In the genomic region with DNA sequence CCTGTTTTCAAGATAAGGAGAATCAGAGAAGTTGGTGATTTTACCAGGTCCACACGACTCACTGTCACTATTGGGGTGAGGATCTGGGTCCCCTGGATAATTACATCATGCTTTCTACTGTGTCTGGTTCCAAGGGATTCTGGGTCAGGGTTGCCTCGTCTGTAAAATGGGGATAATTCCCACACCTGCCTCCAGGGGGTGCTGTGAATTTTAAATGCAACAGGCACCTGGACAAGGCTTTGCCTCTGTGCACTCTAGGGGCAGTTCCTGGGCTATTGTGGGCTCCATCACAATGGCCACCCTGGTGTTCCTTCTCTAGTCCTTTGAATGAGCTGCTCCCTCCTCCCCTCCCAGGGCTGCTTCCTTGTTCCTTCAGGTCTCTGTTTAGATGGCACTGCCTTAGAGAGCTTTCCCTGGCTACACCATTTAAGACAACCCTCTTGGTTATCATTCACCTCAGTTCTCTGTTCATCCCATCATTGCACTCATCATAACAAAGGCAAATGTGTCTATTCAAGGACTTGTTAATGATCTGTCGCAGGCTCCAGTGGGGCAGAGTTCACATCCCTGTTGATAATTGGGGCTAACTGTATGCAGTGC, we compare ENCODE assay signal across 8 cellular contexts.
DNase-seq lines count a peak whose midpoint lies in the region; ATAC-seq and TF ChIP-seq lines count a peak whose summit lies in the region.

No MANE protein-coding gene starts in this region.

- no peak overlapping the region for H3K27ac ChIP-seq in neutrophil

- ATAC-seq in esophagus mucosa (peak; percentile 62), HG03039 (IDR thresholded peaks at IDR 0.05; ENCODE audit: unreplicated experiment) (no peak)

- no peaks in the 10 kb centered on the region for H3K4me1 ChIP-seq in neutrophil (ENCODE audit: control insufficient read depth in 1 of 2, insufficient read depth in 1 of 2, low read depth in 1 of 2, low read length in 1 of 2)

- peak; percentile 48 for TF ChIP-seq CTCF in neutrophil (IDR thresholded peaks at IDR 0.05)

- DNase-seq in NCI-H1436 (lab: John Stamatoyannopoulos, UW) (peak; percentile 54), NCI-H1436 treated with DMSO at 0.1 percent for 48 hours (lab: John Stamatoyannopoulos, UW) (no peak), LHCN-M2 (ENCODE audit: low read depth) (peak; percentile 48), cerebellum (ENCODE audit: low spot score) (no peak)
- peak; percentile 65 to 76 for DNase-seq in activated CD4-positive, alpha-beta T cell treated with anti-CD3 and anti-CD28 coated beads, Interleukin-2, amount 50 U/mL, for 48 hours

- H3K4me3 ChIP-seq in neutrophil (ENCODE audit: low read depth in 1 of 2, low read length in 1 of 2), result no peak overlapping the region

- no peaks in the 10 kb centered on the region for H3K9me3 ChIP-seq in neutrophil

- H3K36me3 ChIP-seq in neutrophil, result no peaks in the 10 kb centered on the region

- no peaks in the 10 kb centered on the region for H3K27me3 ChIP-seq in neutrophil

Comparison
In these comparisons a context has a peak if more than half of its experiments do, and no peak if none do; other contexts are left out.
1. DNase-seq: peak in NCI-H1436 (single experiment), LHCN-M2 (single experiment) and activated CD4-positive, alpha-beta T cell treated with anti-CD3 and anti-CD28 coated beads, Interleukin-2, amount 50 U/mL, for 48 hours (2 of 2); none in NCI-H1436 treated with DMSO at 0.1 percent for 48 hours (single experiment) and cerebellum (single experiment).